ENCODE assay signal across 8 cellular contexts in genomic region chr17:44199553-44200477, GRCh38. TPM values are rescaled to one million over a fixed set of nuclear protein-coding genes. Genes with fewer than 3 reads are reported as not detected.
DNase-seq lines count a peak whose midpoint lies in the region; ATAC-seq and TF ChIP-seq lines count a peak whose summit lies in the region.

A gene with protein sequence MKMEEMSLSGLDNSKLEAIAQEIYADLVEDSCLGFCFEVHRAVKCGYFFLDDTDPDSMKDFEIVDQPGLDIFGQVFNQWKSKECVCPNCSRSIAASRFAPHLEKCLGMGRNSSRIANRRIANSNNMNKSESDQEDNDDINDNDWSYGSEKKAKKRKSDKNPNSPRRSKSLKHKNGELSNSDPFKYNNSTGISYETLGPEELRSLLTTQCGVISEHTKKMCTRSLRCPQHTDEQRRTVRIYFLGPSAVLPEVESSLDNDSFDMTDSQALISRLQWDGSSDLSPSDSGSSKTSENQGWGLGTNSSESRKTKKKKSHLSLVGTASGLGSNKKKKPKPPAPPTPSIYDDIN (minus strand): TSS chr17:44199884. CDS start chr17:44198070, 1,814 bp downstream.

- DNase-seq in Caki2 (ENCODE audit: low read depth) (peak; percentile 97), HuH-7 (ENCODE audit: low spot score) (peak; percentile 99), midbrain (lab: John Stamatoyannopoulos, UW) (peak; percentile 96)
- DNase-seq in activated CD8-positive, alpha-beta memory T cell treated with anti-CD3 and anti-CD28 coated beads, Interleukin-2, amount 50 U/mL, for 4 hours = peak; percentile 99
- peak; percentile 100 for DNase-seq in stimulated activated CD8-positive, alpha-beta memory T cell treated with anti-CD3 and anti-CD28 coated beads, Interleukin-15, amount 100 ng/mL, for 48 hours (ENCODE audit: low read depth in 2 of 2)

- H3K4me1 ChIP-seq in OCI-LY1 (ENCODE audit: insufficient read depth, low read length, severe bottlenecking) = peaks cover 29% of the 10 kb centered on the region

- H2AFZ ChIP-seq in OCI-LY1 (ENCODE audit: low read length) = no peak within 1 kb of the TSS

- no peaks in the 10 kb centered on the region for H3K79me2 ChIP-seq in OCI-LY1 (ENCODE audit: insufficient read depth, low read length)

- peak within 1 kb of the TSS; percentile 94 for H3K4me2 ChIP-seq in OCI-LY1 (ENCODE audit: low read length)

- peak within 1 kb of the TSS; percentile 96 for H3K9ac ChIP-seq in OCI-LY1 (ENCODE audit: low read length)

- H3K4me3 ChIP-seq in OCI-LY1 (ENCODE audit: low read depth, low read length, poor library complexity, severe bottlenecking) = peak within 1 kb of the TSS; percentile 79

- no peaks in the 10 kb centered on the region for H3K9me2 ChIP-seq in OCI-LY1 (ENCODE audit: low read depth, low read length)

- in situ Hi-C loops in Caki2 (cut with HindIII; ENCODE audit: low pct_unique_long_range_greater_than_20kb, low sequenced_read_pairs) = no loop called here
- in situ Hi-C loops in endometrial microvascular endothelial cells (cut with HindIII; ENCODE audit: inconsistent ontology term, low pct_unique_long_range_greater_than_20kb, low sequenced_read_pairs) = loop anchor here (10.0 kb wide), 1 partner anchor 125 kb away; the partner anchor contains the start of gene SLC25A39

- TF ChIP-seq CTCF in OCI-LY1 (IDR thresholded peaks at IDR 0.05; ENCODE audit: low read length) = no peak

- peak within 1 kb of the TSS; percentile 74 for H3K27ac ChIP-seq in OCI-LY1 (ENCODE audit: low read depth, low read length, poor library complexity, severe bottlenecking)

- peak; percentile 66 for ATAC-seq in GM21423 (IDR thresholded peaks at IDR 0.05; ENCODE audit: unreplicated experiment)

- peaks cover 22% of the 10 kb centered on the region; the same call in 1 of the 2 replicates for H3K36me3 ChIP-seq in OCI-LY1 (ENCODE audit: insufficient read depth, low read length)

- no peaks in the 10 kb centered on the region for H4K20me1 ChIP-seq in OCI-LY1 (ENCODE audit: insufficient read depth, low read length)

- no peaks in the 10 kb centered on the region for H3K9me3 ChIP-seq in OCI-LY1 (ENCODE audit: low read length)

- no peaks in the 10 kb centered on the region for H3K27me3 ChIP-seq in OCI-LY1 (ENCODE audit: insufficient read depth, low read length)

- H3F3A ChIP-seq in OCI-LY1 (ENCODE audit: insufficient read depth, low read length) = no peaks in the 10 kb centered on the region

RNA-seq across cellular contexts. Expression of the gene that starts here (rescaled TPM):
- 19.9 and 28.8 TPM in 2 replicates for total RNA-seq in Caki2 (2014; rRNA removed; shearing (Covaris generic); ENCODE audit: low replicate concordance)
- 60.0 TPM for total RNA-seq in endometrial microvascular endothelial cells (ENCODE audit: inconsistent ontology term)

Comparison
In these comparisons a context has a peak if more than half of its experiments do, and no peak if none do; other contexts are left out.
1. Peak in every context shown above with its lines: DNase-seq, ATAC-seq, H3K4me3 ChIP-seq and H3K27ac ChIP-seq.